In the genomic region with DNA sequence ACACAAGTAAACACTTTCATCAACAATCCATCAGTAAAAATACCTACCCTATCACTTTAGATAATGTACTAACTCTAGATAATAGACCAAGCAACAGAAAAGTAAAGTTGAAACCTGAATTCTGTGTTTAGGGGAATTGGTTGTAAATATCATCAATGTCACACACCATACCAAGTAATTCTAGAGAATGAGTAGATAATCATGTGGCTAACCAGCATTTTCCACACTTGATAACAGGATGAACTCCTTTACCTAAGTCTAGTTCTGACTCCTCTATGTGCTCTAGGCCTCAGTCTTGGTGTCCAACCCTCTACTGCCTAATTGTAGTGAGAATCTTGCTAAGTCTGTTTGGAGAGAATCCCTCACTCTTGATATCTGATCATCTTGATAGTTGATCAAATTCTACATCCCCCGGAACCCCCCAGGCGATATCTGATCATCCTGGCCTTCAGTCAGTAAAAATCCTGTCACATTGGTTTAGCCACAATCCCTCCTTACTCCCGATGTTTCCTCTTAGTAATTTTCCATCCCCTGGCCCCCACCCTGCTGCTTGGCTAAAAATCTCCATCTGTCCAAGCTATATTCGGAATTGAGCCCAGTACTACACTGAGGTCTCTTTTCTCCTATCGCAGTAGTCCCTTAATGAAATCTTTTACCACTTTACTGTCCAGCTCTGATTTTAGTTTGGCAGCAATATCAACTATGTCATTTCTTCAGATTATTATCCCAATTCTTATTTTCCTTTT, we compare ENCODE assay signal across 26 cellular contexts. TPM values are rescaled to one million over a fixed set of nuclear protein-coding genes. Genes with fewer than 3 reads are reported as not detected.
"Had no signal": no experiment of that assay in that cellular context is flagged by ENCODE, and none has a peak within 500 bp of the region (broad histone marks: within the 10 kb centered on the region; RNA-seq: fewer than 3 reads in every experiment).

No MANE protein-coding gene starts in this region.

- H3K27ac ChIP-seq: adrenal gland, epithelial cell of prostate, foreskin keratinocyte, stomach had no signal

- H3K27me3 ChIP-seq: adrenal gland, foreskin keratinocyte, stomach had no signal

- DNase-seq: activated CD4-positive, alpha-beta memory T cell treated with anti-CD3 and anti-CD28 coated beads, Interleukin-2, amount 10 ng/mL, durations not matched to agents 7 days and 5 days; activated CD4-positive, alpha-beta T cell treated with anti-CD3 and anti-CD28 coated beads for 48 hours; activated CD4-positive, CD25-positive, alpha-beta regulatory T cell; activated CD8-positive, alpha-beta memory T cell treated with anti-CD3 and anti-CD28 coated beads, Interleukin-2, amount 10 ng/mL, durations not matched to agents 7 days and 5 days; activated effector memory CD4-positive, alpha-beta T cell treated with anti-CD3 and anti-CD28 coated beads, Interleukin-2, amount 50 U/mL, for 16 hours; activated naive CD4-positive, alpha-beta T cell treated with anti-CD3 and anti-CD28 coated beads, Interleukin-2, amount 50 U/mL, for 16 hours; activated T-cell treated with anti-CD3 and anti-CD28 coated beads, Interleukin-2, amount 50 U/mL, for 48 hours; adrenal gland; endodermal cell; foreskin keratinocyte; glutamatergic neuron; islet precursor cell; nephron progenitor cell; posterior cingulate gyrus; retina; stomach; SW 1271 had no signal

- H3K9me3 ChIP-seq: adrenal gland, stomach had no signal

- H3K36me3 ChIP-seq: adrenal gland, stomach had no signal

- H3K4me3 Mint-ChIP-seq: activated CD4-positive, alpha-beta memory T cell treated with anti-CD3 and anti-CD28 coated beads, Interleukin-2, amount 10 ng/mL, durations not matched to agents 7 days and 5 days; activated CD8-positive, alpha-beta memory T cell treated with anti-CD3 and anti-CD28 coated beads, Interleukin-2, amount 10 ng/mL, durations not matched to agents 7 days and 5 days; endodermal cell; mesothelial cell of epicardium; nephron progenitor cell; T-helper 2 cell treated with Interferon-gamma antibody and Interleukin-4, amounts not matched to agents 5 μg/mL and 100 μg/mL, for 36 hours had no signal

- ATAC-seq: activated CD8-positive, alpha-beta memory T cell treated with anti-CD3 and anti-CD28 coated beads, Interleukin-2, amount 10 ng/mL, durations not matched to agents 7 days and 5 days; foreskin keratinocyte had no signal

- H3K4me3 ChIP-seq: adrenal gland, lung, stomach had no signal

- H3K27ac Mint-ChIP-seq: activated CD4-positive, alpha-beta memory T cell treated with anti-CD3 and anti-CD28 coated beads, Interleukin-2, amount 10 ng/mL, durations not matched to agents 7 days and 5 days; activated CD8-positive, alpha-beta memory T cell treated with anti-CD3 and anti-CD28 coated beads, Interleukin-2, amount 10 ng/mL, durations not matched to agents 7 days and 5 days; endodermal cell; mesothelial cell of epicardium; nephron progenitor cell; T-helper 2 cell treated with Interferon-gamma antibody and Interleukin-4, amounts not matched to agents 5 μg/mL and 100 μg/mL, for 36 hours had no signal

- H3K9me3 Mint-ChIP-seq: activated CD4-positive, alpha-beta memory T cell treated with anti-CD3 and anti-CD28 coated beads, Interleukin-2, amount 10 ng/mL, durations not matched to agents 7 days and 5 days; T-helper 2 cell treated with Interferon-gamma antibody and Interleukin-4, amounts not matched to agents 5 μg/mL and 100 μg/mL, for 36 hours had no signal

- H3K4me1 Mint-ChIP-seq: activated CD4-positive, alpha-beta memory T cell treated with anti-CD3 and anti-CD28 coated beads, Interleukin-2, amount 10 ng/mL, durations not matched to agents 7 days and 5 days; mesothelial cell of epicardium had no signal

- H3K4me1 ChIP-seq: adrenal gland, foreskin keratinocyte, stomach had no signal

- FAIRE-seq: bronchial epithelial cell, colon, TTC549 had no signal

- H3K36me3 Mint-ChIP-seq: activated CD8-positive, alpha-beta memory T cell treated with anti-CD3 and anti-CD28 coated beads, Interleukin-2, amount 10 ng/mL, durations not matched to agents 7 days and 5 days; mesothelial cell of epicardium had no signal

RNA-seq across cellular contexts. Expression of gene SLCO1A2, which starts 3.4 kb away (rescaled TPM):
- total RNA-seq: activated CD4-positive, alpha-beta memory T cell treated with anti-CD3 and anti-CD28 coated beads, Interleukin-2, amount 10 ng/mL, durations not matched to agents 7 days and 5 days; activated CD8-positive, alpha-beta memory T cell treated with anti-CD3 and anti-CD28 coated beads, Interleukin-2, amount 10 ng/mL, durations not matched to agents 7 days and 5 days; adrenal gland; bronchial epithelial cell; fibroblast of lung; foreskin keratinocyte; stomach; ureter had no signal
- polyA plus RNA-seq: adrenal gland, fibroblast of lung, foreskin keratinocyte, stomach had no signal

RNA-seq across cellular contexts. Expression of gene IAPP, which starts 34.6 kb away (rescaled TPM):
- total RNA-seq: activated CD4-positive, alpha-beta memory T cell treated with anti-CD3 and anti-CD28 coated beads, Interleukin-2, amount 10 ng/mL, durations not matched to agents 7 days and 5 days; activated CD8-positive, alpha-beta memory T cell treated with anti-CD3 and anti-CD28 coated beads, Interleukin-2, amount 10 ng/mL, durations not matched to agents 7 days and 5 days; adrenal gland; bronchial epithelial cell; endodermal cell; fibroblast of lung; foreskin keratinocyte; lung; mesothelial cell of epicardium; stomach; ureter had no signal
- polyA plus RNA-seq: fibroblast of lung, foreskin keratinocyte had no signal
